In genomic region chr9:114735732-114736131, GRCh38 we compare ENCODE assay signal across 16 cellular contexts. TPM values are rescaled to one million over a fixed set of nuclear protein-coding genes. Genes with fewer than 3 reads are reported as not detected.
DNase-seq lines count a peak whose midpoint lies in the region; ATAC-seq and TF ChIP-seq lines count a peak whose summit lies in the region.
"Had no signal": no experiment of that assay in that cellular context is flagged by ENCODE, and none has a peak within 500 bp of the region (broad histone marks: within the 10 kb centered on the region; RNA-seq: fewer than 3 reads in every experiment).

No MANE protein-coding gene starts in this region.

- DNase-seq in COR-L47 (lab: John Stamatoyannopoulos, UW) (peak; percentile 6), M059J (ENCODE audit: low read depth) (peak; percentile 73), lung microvascular endothelial cell (ENCODE audit: low read depth in 2 of 2) (peak; percentile 16 to 87), ascending aorta (ENCODE audit: low spot score in 2 of 2) (no peak)
- no peak for DNase-seq in activated naive CD8-positive, alpha-beta T cell treated with anti-CD3 and anti-CD28 coated beads, Interleukin-2, amount 10 ng/mL, durations not matched to agents 7 days and 5 days
- no peak for DNase-seq in stimulated activated CD4-positive, alpha-beta T cell treated with anti-CD3 and anti-CD28 coated beads, Interleukin-1b, Interleukin-23, amount 100 ng/mL, for 48 hours
- DNase-seq: activated T-cell treated with anti-CD3 and anti-CD28 coated beads, Interleukin-2, amount 50 U/mL, for 1 hour; NCI-H1105 treated with DMSO at 0.1 percent for 48 hours; NCI-H510A; SHP77 treated with DMSO at 0.1 percent for 48 hours had no signal

- no peak overlapping the region for H3K4me3 ChIP-seq in ascending aorta
- H3K4me3 ChIP-seq: skin epidermis had no signal

- no peaks in the 10 kb centered on the region for H3K27me3 Mint-ChIP-seq in activated naive CD8-positive, alpha-beta T cell treated with anti-CD3 and anti-CD28 coated beads, Interleukin-2, amount 10 ng/mL, durations not matched to agents 7 days and 5 days

- H3K9me3 ChIP-seq in ascending aorta: no peaks in the 10 kb centered on the region
- H3K9me3 ChIP-seq: neutrophil had no signal

- H3K27me3 ChIP-seq in ascending aorta: no peaks in the 10 kb centered on the region

- POLR2A ChIA-PET in activated naive CD8-positive, alpha-beta T cell treated with anti-CD3 and anti-CD28 coated beads, Interleukin-2, amount 10 ng/mL, durations not matched to agents 7 days and 5 days (lab: Charles Lee): interaction anchor here (1.2 to 3.1 kb wide), 7 partner anchors 17 to 193 kb away, joined by 3 to 16 read pairs (median 7); partner anchors contain the start of genes TEX48 and TNFSF8

- no peak overlapping the region for H3K27ac ChIP-seq in ascending aorta
- H3K27ac ChIP-seq: neutrophil had no signal

- peak overlapping the region; percentile 15 for H3K4me3 Mint-ChIP-seq in activated naive CD8-positive, alpha-beta T cell treated with anti-CD3 and anti-CD28 coated beads, Interleukin-2, amount 10 ng/mL, durations not matched to agents 7 days and 5 days

- no peak for TF ChIP-seq CTCF in ascending aorta (IDR thresholded peaks at IDR 0.05)

- no peaks in the 10 kb centered on the region for H3K36me3 ChIP-seq in ascending aorta
- H3K36me3 ChIP-seq: neutrophil had no signal

- no peak for ATAC-seq in activated naive CD8-positive, alpha-beta T cell treated with anti-CD3 and anti-CD28 coated beads, Interleukin-2, amount 10 ng/mL, durations not matched to agents 7 days and 5 days (ENCODE audit: low read depth)
- no peak for ATAC-seq in HG02973 (IDR thresholded peaks at IDR 0.05; ENCODE audit: unreplicated experiment)

- peak overlapping the region; percentile 79 for H3K27ac Mint-ChIP-seq in activated naive CD8-positive, alpha-beta T cell treated with anti-CD3 and anti-CD28 coated beads, Interleukin-2, amount 10 ng/mL, durations not matched to agents 7 days and 5 days

- H3K9me3 Mint-ChIP-seq in activated naive CD8-positive, alpha-beta T cell treated with anti-CD3 and anti-CD28 coated beads, Interleukin-2, amount 10 ng/mL, durations not matched to agents 7 days and 5 days: peaks cover 2% of the 10 kb centered on the region

- peaks cover 23% of the 10 kb centered on the region for H3K36me3 Mint-ChIP-seq in activated naive CD8-positive, alpha-beta T cell treated with anti-CD3 and anti-CD28 coated beads, Interleukin-2, amount 10 ng/mL, durations not matched to agents 7 days and 5 days

- H3K4me1 Mint-ChIP-seq in activated naive CD8-positive, alpha-beta T cell treated with anti-CD3 and anti-CD28 coated beads, Interleukin-2, amount 10 ng/mL, durations not matched to agents 7 days and 5 days: peaks cover 56% of the 10 kb centered on the region

- intact Hi-C loops in ascending aorta (cut with DNase I): no loop called here

- H3K4me1 ChIP-seq in ascending aorta: no peaks in the 10 kb centered on the region

RNA-seq across cellular contexts. Expression of gene TEX48, which starts 53.7 kb away (rescaled TPM):
- not detected in 2 replicates for total RNA-seq in M059J (2014; rRNA removed; shearing (Covaris generic))
- not detected for total RNA-seq in activated naive CD8-positive, alpha-beta T cell treated with anti-CD3 and anti-CD28 coated beads, Interleukin-2, amount 10 ng/mL, durations not matched to agents 7 days and 5 days
- not detected in 2 replicates for total RNA-seq in lung microvascular endothelial cell
- total RNA-seq in ascending aorta: not detected
- total RNA-seq: bronchial epithelial cell, epithelial cell of proximal tubule, temporal lobe had no signal

Comparison
In these comparisons a context has a peak if more than half of its experiments do, and no peak if none do; other contexts are left out.
1. DNase-seq: peak in COR-L47 (single experiment), M059J (single experiment) and lung microvascular endothelial cell (2 of 2); none in activated naive CD8-positive, alpha-beta T cell treated with anti-CD3 and anti-CD28 coated beads, Interleukin-2, amount 10 ng/mL, durations not matched to agents 7 days and 5 days (single experiment), stimulated activated CD4-positive, alpha-beta T cell treated with anti-CD3 and anti-CD28 coated beads, Interleukin-1b, Interleukin-23, amount 100 ng/mL, for 48 hours (single experiment) and ascending aorta (0 of 2).